Comparison of ENCODE assay signal across 1 cellular context in genomic region chr10:123156091-123156490, GRCh38.
TF ChIP-seq lines count a peak whose summit lies in the region.

No MANE protein-coding gene starts in this region.

TF ChIP-seq in HEK293, 187 proteins besides CTCF, POLR2A, EP300 and RAD21 (continued from another document):
- TF ChIP-seq, protein P1, sequence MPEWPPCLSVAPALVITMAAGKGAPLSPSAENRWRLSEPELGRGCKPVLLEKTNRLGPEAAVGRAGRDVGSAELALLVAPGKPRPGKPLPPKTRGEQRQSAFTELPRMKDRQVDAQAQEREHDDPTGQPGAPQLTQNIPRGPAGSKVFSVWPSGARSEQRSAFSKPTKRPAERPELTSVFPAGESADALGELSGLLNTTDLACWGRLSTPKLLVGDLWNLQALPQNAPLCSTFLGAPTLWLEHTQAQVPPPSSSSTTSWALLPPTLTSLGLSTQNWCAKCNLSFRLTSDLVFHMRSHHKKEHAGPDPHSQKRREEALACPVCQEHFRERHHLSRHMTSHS (tag by site-specific recombination; IDR thresholded peaks at IDR 0.05), result no peak
